Comparison of ENCODE assay signal across 15 cellular contexts in genomic region chr18:63887424-63887823, GRCh38. TPM values are rescaled to one million over a fixed set of nuclear protein-coding genes. Genes with fewer than 3 reads are reported as not detected.
A peak's percentile ranks its signal among the peaks of the same experiment; 100 is the strongest.
DNase-seq lines count a peak whose midpoint lies in the region; ATAC-seq and TF ChIP-seq lines count a peak whose summit lies in the region.
"Had no signal": no experiment of that assay in that cellular context is flagged by ENCODE, and none has a peak within 500 bp of the region (broad histone marks: within the 10 kb centered on the region; RNA-seq: fewer than 3 reads in every experiment).

SERPINB2 (plus strand) TSS chr18:63887705; CDS start chr18:63891445, 3,740 bp downstream.

- H3K27me3 Mint-ChIP-seq in activated naive CD4-positive, alpha-beta T cell treated with anti-CD3 and anti-CD28 coated beads for 36 hours (ENCODE audit: low read depth), result peaks cover 15% of the 10 kb centered on the region
- peaks cover 10% of the 10 kb centered on the region for H3K27me3 Mint-ChIP-seq in activated naive CD4-positive, alpha-beta T cell treated with anti-CD3 and anti-CD28 coated beads, Interleukin-2, amount 10 ng/mL, durations not matched to agents 7 days and 5 days
- H3K27me3 Mint-ChIP-seq in endothelial cell (ENCODE audit: unreplicated experiment), result no peaks in the 10 kb centered on the region

- H3K9me3 ChIP-seq in esophagus (ENCODE audit: control insufficient read depth in 2 of 2, insufficient read depth in 1 of 2, low read depth in 1 of 2, low read length in 1 of 2) (no peaks in the 10 kb centered on the region), suprapubic skin (no peaks in the 10 kb centered on the region)
- H3K9me3 ChIP-seq: ascending aorta, upper lobe of left lung had no signal

- H3K36me3 Mint-ChIP-seq in activated naive CD4-positive, alpha-beta T cell treated with anti-CD3 and anti-CD28 coated beads for 36 hours (ENCODE audit: low read depth), result no peaks in the 10 kb centered on the region
- no peaks in the 10 kb centered on the region for H3K36me3 Mint-ChIP-seq in activated naive CD4-positive, alpha-beta T cell treated with anti-CD3 and anti-CD28 coated beads, Interleukin-2, amount 10 ng/mL, durations not matched to agents 7 days and 5 days
- H3K36me3 Mint-ChIP-seq in endothelial cell (ENCODE audit: low read depth, unreplicated experiment), result no peaks in the 10 kb centered on the region

- no peak for ATAC-seq in HG02884 (IDR thresholded peaks at IDR 0.05; ENCODE audit: unreplicated experiment)
- ATAC-seq: sciatic nerve had no signal

- H3K27me3 ChIP-seq in esophagus (ENCODE audit: control insufficient read depth in 1 of 2, insufficient read depth in 2 of 2, low read length in 2 of 2) (no peaks in the 10 kb centered on the region), suprapubic skin (no peaks in the 10 kb centered on the region)
- H3K27me3 ChIP-seq: ascending aorta, upper lobe of left lung had no signal

- no peaks in the 10 kb centered on the region for H3K4me1 ChIP-seq in esophagus (ENCODE audit: control insufficient read depth in 2 of 2, insufficient read depth in 2 of 2, low read length in 1 of 2)
- peaks cover 16% of the 10 kb centered on the region for H3K4me1 ChIP-seq in suprapubic skin
- H3K4me1 ChIP-seq: ascending aorta had no signal

- H3K4me3 ChIP-seq in esophagus (ENCODE audit: low read depth in 1 of 2, low read length in 2 of 2) (peak within 1 kb of the TSS in 1 of 2 donors; percentile 61), suprapubic skin (peak within 1 kb of the TSS; percentile 13)
- H3K4me3 ChIP-seq: ascending aorta, upper lobe of left lung had no signal

- TF ChIP-seq EP300 in suprapubic skin (IDR thresholded peaks at IDR 0.05), result no peak

- TF ChIP-seq POLR2A in suprapubic skin (IDR thresholded peaks at IDR 0.05), result no peak

- peaks cover 4% of the 10 kb centered on the region for H3K4me1 Mint-ChIP-seq in activated naive CD4-positive, alpha-beta T cell treated with anti-CD3 and anti-CD28 coated beads for 36 hours (ENCODE audit: low read depth)
- H3K4me1 Mint-ChIP-seq in activated naive CD4-positive, alpha-beta T cell treated with anti-CD3 and anti-CD28 coated beads, Interleukin-2, amount 10 ng/mL, durations not matched to agents 7 days and 5 days, result no peaks in the 10 kb centered on the region
- H3K4me1 Mint-ChIP-seq in endothelial cell (ENCODE audit: unreplicated experiment), result peaks cover 5% of the 10 kb centered on the region

- CTCF ChIA-PET in activated naive CD4-positive, alpha-beta T cell treated with anti-CD3 and anti-CD28 coated beads for 36 hours (lab: Charles Lee), result interaction anchor here (1.7 kb wide), 1 partner anchor 49 kb away, joined by 4 read pairs; no protein-coding TSS in a partner anchor
- CTCF ChIA-PET in activated naive CD4-positive, alpha-beta T cell treated with anti-CD3 and anti-CD28 coated beads, Interleukin-2, amount 10 ng/mL, durations not matched to agents 7 days and 5 days (lab: Charles Lee), result no interaction called here

- peak; percentile 16 for DNase-seq in activated naive CD4-positive, alpha-beta T cell treated with anti-CD3 and anti-CD28 coated beads for 36 hours
- no peak for DNase-seq in activated naive CD4-positive, alpha-beta T cell treated with anti-CD3 and anti-CD28 coated beads, Interleukin-2, amount 10 ng/mL, durations not matched to agents 7 days and 5 days
- DNase-seq in NCI-H2227 (lab: John Stamatoyannopoulos, UW; ENCODE audit: unreplicated experiment) (peak; percentile 46), suprapubic skin (ENCODE audit: low spot score in 2 of 2) (no peak), endothelial cell (ENCODE audit: low spot score) (no peak)
- no peak for DNase-seq in stimulated activated naive CD4-positive, alpha-beta T cell treated with Interleukin-2 at 50 U/mL for 16 hours (lab: John Stamatoyannopoulos, UW)
- DNase-seq: activated CD8-positive, alpha-beta memory T cell treated with anti-CD3 and anti-CD28 coated beads, Interleukin-2, amount 50 U/mL, for 4 hours; endodermal cell; NCI-H187 treated with DMSO at 0.1 percent for 48 hours; upper lobe of left lung had no signal

- peak within 1 kb of the TSS; percentile 4 for H3K27ac Mint-ChIP-seq in activated naive CD4-positive, alpha-beta T cell treated with anti-CD3 and anti-CD28 coated beads for 36 hours
- H3K27ac Mint-ChIP-seq in activated naive CD4-positive, alpha-beta T cell treated with anti-CD3 and anti-CD28 coated beads, Interleukin-2, amount 10 ng/mL, durations not matched to agents 7 days and 5 days, result no peak within 1 kb of the TSS
- no peak within 1 kb of the TSS for H3K27ac Mint-ChIP-seq in endothelial cell (ENCODE audit: unreplicated experiment)
- H3K27ac Mint-ChIP-seq: endodermal cell had no signal

- intact Hi-C loops in activated naive CD4-positive, alpha-beta T cell treated with anti-CD3 and anti-CD28 coated beads for 36 hours (cut with micrococcal nuclease), result no loop called here

- H3K36me3 ChIP-seq in esophagus (ENCODE audit: control insufficient read depth in 2 of 2, insufficient read depth in 2 of 2, low read length in 1 of 2) (peaks cover 0 to 5% of the 10 kb centered on the region in 2 donors), suprapubic skin (no peaks in the 10 kb centered on the region)
- H3K36me3 ChIP-seq: ascending aorta, upper lobe of left lung had no signal

- TF ChIP-seq CTCF in suprapubic skin (IDR thresholded peaks at IDR 0.05) (no peak), endothelial cell (IDR thresholded peaks at IDR 0.05; ENCODE audit: unreplicated experiment) (no peak)

- 48 to 67% methylated on average over 1 of the region's 1 CpG for WGBS in esophagus, 2 donors
- 50% methylated on average over 1 of the region's 1 CpG for WGBS in suprapubic skin

- H3K27ac ChIP-seq in esophagus (ENCODE audit: low read depth in 2 of 2, low read length in 1 of 2) (peak within 1 kb of the TSS; percentile 32 to 72), suprapubic skin (no peak within 1 kb of the TSS)
- H3K27ac ChIP-seq: ascending aorta, upper lobe of left lung had no signal

- H3K4me3 Mint-ChIP-seq in activated naive CD4-positive, alpha-beta T cell treated with anti-CD3 and anti-CD28 coated beads for 36 hours, result no peak within 1 kb of the TSS
- no peak within 1 kb of the TSS for H3K4me3 Mint-ChIP-seq in activated naive CD4-positive, alpha-beta T cell treated with anti-CD3 and anti-CD28 coated beads, Interleukin-2, amount 10 ng/mL, durations not matched to agents 7 days and 5 days
- H3K4me3 Mint-ChIP-seq in endothelial cell (ENCODE audit: unreplicated experiment), result no peak within 1 kb of the TSS
- H3K4me3 Mint-ChIP-seq: endodermal cell had no signal

- no peaks in the 10 kb centered on the region for H3K9me3 Mint-ChIP-seq in activated naive CD4-positive, alpha-beta T cell treated with anti-CD3 and anti-CD28 coated beads for 36 hours
- H3K9me3 Mint-ChIP-seq in activated naive CD4-positive, alpha-beta T cell treated with anti-CD3 and anti-CD28 coated beads, Interleukin-2, amount 10 ng/mL, durations not matched to agents 7 days and 5 days, result no peaks in the 10 kb centered on the region
- no peaks in the 10 kb centered on the region for H3K9me3 Mint-ChIP-seq in endothelial cell (ENCODE audit: unreplicated experiment)
- H3K9me3 Mint-ChIP-seq: endodermal cell had no signal

RNA-seq across cellular contexts. Expression of gene SERPINB2, which starts in this region (rescaled TPM):
- not detected for total RNA-seq in activated naive CD4-positive, alpha-beta T cell treated with anti-CD3 and anti-CD28 coated beads for 36 hours
- polyA plus RNA-seq in esophagus, result 100 to 1,000 TPM; 186 to 241 TPM
- total RNA-seq in suprapubic skin, result 100 to 1,000 TPM in 2 of 4 donors, 10 to 100 TPM in 2; 35.0 to 190 (median 114) TPM
- total RNA-seq in endothelial cell (ENCODE audit: unreplicated experiment), result not detected
- total RNA-seq: ascending aorta; endodermal cell; T-helper 1 cell treated with Interleukin-12 subunit alpha and Interleukin-12 subunit beta and Interleukin-4 antibody, amounts not matched to agents 30 ng/mL and 1 ng/mL, for 36 hours had no signal

Comparison
In these comparisons a context has a peak if more than half of its experiments do, and no peak if none do; other contexts are left out.
1. RNA of gene SERPINB2 (total RNA-seq): 35.0 to 190 TPM in suprapubic skin; not detected in activated naive CD4-positive, alpha-beta T cell treated with anti-CD3 and anti-CD28 coated beads for 36 hours and not detected in endothelial cell (single experiment); every median in the first group is over 10 times any median in the second.
2. Peak in DNase-seq in activated naive CD4-positive, alpha-beta T cell treated with anti-CD3 and anti-CD28 coated beads for 36 hours; RNA of the gene not detected or under 1 TPM.